ENCODE assay signal across 8 cellular contexts in genomic region chr13:48037346-48038173, GRCh38. TPM values are rescaled to one million over a fixed set of nuclear protein-coding genes. Genes with fewer than 3 reads are reported as not detected.
DNase-seq lines count a peak whose midpoint lies in the region; ATAC-seq, FAIRE-seq and TF ChIP-seq lines count a peak whose summit lies in the region.

Gene NUDT15 (plus strand): TSS chr13:48037726. CDS start chr13:48037747, 21 bp downstream.

- POLR2A ChIA-PET in T-cell (lab: Charles Lee), result interaction anchor here (0.5 to 1.2 kb wide), 6 partner anchors 9 to 1221 kb away, joined by 3 to 14 read pairs (median 4); partner anchors contain the start of gene MED4 (in 1 of the 2)

- ATAC-seq in HG02852 (IDR thresholded peaks at IDR 0.05; ENCODE audit: unreplicated experiment), result peak; percentile 94
- ATAC-seq in T-cell (replicated peaks in 1 of 4), result peak; percentile 90 to 96 (median 94)

- FAIRE-seq in GM12892 (lab: Jason Lieb, UNC), result peak; percentile 100

- 0 to 1% (median 0%) methylated on average over 75 to 82 of the region's 82 CpGs for WGBS in adipose tissue, 3 donors

- TF ChIP-seq POLR2A in GM12892 (IDR thresholded peaks at IDR 0.05; ENCODE audit: low read depth, low read length), result peak; percentile 99

- H3K4me3 Mint-ChIP-seq in T-cell, result peak within 1 kb of the TSS; percentile 87 to 94 (median 91)
- peak within 1 kb of the TSS; percentile 95 for H3K4me3 Mint-ChIP-seq in type B pancreatic cell

- peak within 1 kb of the TSS; percentile 89 for H3K27ac ChIP-seq in adipose tissue (ENCODE audit: low read depth, low read length)

- CTCF ChIA-PET in T-cell (lab: Charles Lee), result interaction anchor here (0.6 to 4.9 kb wide), 17 partner anchors 9 to 1471 kb away, joined by 3 to 29 read pairs (median 3); partner anchors contain the start of genes MED4 (in 2 of the 2), CAB39L (in 1 of the 2), SETDB2 (in 1 of the 2) and SUCLA2 (in 1 of the 2)

- H3K4me1 Mint-ChIP-seq in T-cell (peaks cover 28 to 37% (median 34%) of the 10 kb centered on the region in 3 donors), type B pancreatic cell (ENCODE audit: unreplicated experiment) (peaks cover 6% of the 10 kb centered on the region)

- H3K27me3 Mint-ChIP-seq in T-cell (no peaks in the 10 kb centered on the region), type B pancreatic cell (no peaks in the 10 kb centered on the region)

- DNase-seq in GM12892 (ENCODE audit: insufficient read length) (peak; percentile 91), NCI-H1436 treated with DMSO at 0.1 percent for 48 hours (lab: John Stamatoyannopoulos, UW) (peak; percentile 60), T-cell (peak; percentile 90 to 98 (median 96)), cardiac septum (ENCODE audit: low spot score) (peak; percentile 97), pons (ENCODE audit: low spot score) (peak; percentile 96), type B pancreatic cell (ENCODE audit: extremely low spot score, unreplicated experiment) (peak; percentile 98)

- intact Hi-C loops in cardiac septum (cut with DNase I), result loop anchor here (5.0 kb wide), 1 partner anchor 35 kb away; the partner anchor contains the start of gene SUCLA2

- peak; percentile 100 for TF ChIP-seq CTCF in type B pancreatic cell (conservative IDR thresholded peaks at IDR 0.05)

- H3K9me3 Mint-ChIP-seq in T-cell (no peaks in the 10 kb centered on the region), type B pancreatic cell (no peaks in the 10 kb centered on the region)

- peak within 1 kb of the TSS; percentile 94 to 99 for H3K27ac Mint-ChIP-seq in T-cell
- peak within 1 kb of the TSS; percentile 97 for H3K27ac Mint-ChIP-seq in type B pancreatic cell

- peaks cover 20% of the 10 kb centered on the region for H3K36me3 Mint-ChIP-seq in T-cell
- peaks cover 29% of the 10 kb centered on the region for H3K36me3 Mint-ChIP-seq in type B pancreatic cell

RNA-seq across cellular contexts. Expression of gene NUDT15, which starts in this region (rescaled TPM):
- polyA plus RNA-seq in GM12892 (2012; ENCODE audit: missing spikeins), result 13.7 TPM
- total RNA-seq in T-cell, result 10 to 100 TPM in 1 of 5 donors, 1 to 10 TPM in 4; 4.9 to 10.4 (median 5.6) TPM
- polyA plus RNA-seq in adipose tissue, result 10 to 100 TPM in 2 of 3 donors, 1 to 10 TPM in 1; 8.0 to 19.9 (median 11.2) TPM
- 8.4 TPM for total RNA-seq in cardiac septum
- 19.4 and 22.6 TPM in 2 replicates for total RNA-seq in type B pancreatic cell (ENCODE audit: low replicate concordance)

Comparison
In these comparisons a context has a peak if more than half of its experiments do, and no peak if none do; other contexts are left out.
1. Peak in every context shown above with its lines: DNase-seq, ATAC-seq and H3K27ac ChIP-seq.